In genomic region chr12:82896979-82897378, GRCh38 we compare ENCODE assay signal across 1 cellular context.
TF ChIP-seq lines count a peak whose summit lies in the region.

No MANE protein-coding gene starts in this region.

TF ChIP-seq in SK-N-SH treated with all-trans-retinoic acid at 6 μM for 48 hours, 23 proteins besides CTCF, POLR2A, EP300 and RAD21 (continued from another document):
- TF ChIP-seq PATZ1 (CRISPR knock-in tag; IDR thresholded peaks at IDR 0.05; ENCODE audit: borderline replicate concordance) (no peak), ZNF70 (CRISPR knock-in tag; IDR thresholded peaks at IDR 0.05) (no peak), ISL1 (CRISPR knock-in tag; IDR thresholded peaks at IDR 0.05) (no peak), ZFP3 (CRISPR knock-in tag; IDR thresholded peaks at IDR 0.05) (no peak), OSR1 (CRISPR knock-in tag; IDR thresholded peaks at IDR 0.05) (no peak)
